ENCODE assay signal across 20 cellular contexts in genomic region chr6:101826678-101827077, GRCh38.
"Had no signal": no experiment of that assay in that cellular context is flagged by ENCODE, and none has a peak within 500 bp of the region (broad histone marks: within the 10 kb centered on the region; RNA-seq: fewer than 3 reads in every experiment).

No MANE protein-coding gene starts in this region.

- H3K27ac ChIP-seq: SJSA1, SK-N-MC had no signal

- H3K4me1 ChIP-seq: SJSA1 had no signal

- H3K27me3 ChIP-seq: SJSA1 had no signal

- FAIRE-seq: RCC 7860 had no signal

- DNase-seq: KBM-7, MV-4-11, NCI-H1048, NCI-H1105, NCI-H1417, NCI-H1436 treated with DMSO at 0.1 percent for 48 hours, NCI-H1694, NCI-H187 treated with DMSO at 0.1 percent for 48 hours, NCI-H2029 treated with DMSO at 0.1 percent for 48 hours, NCI-H2171 treated with DMSO at 0.1 percent for 48 hours, NCI-H510A, NCI-H524 treated with DMSO at 0.1 percent for 48 hours, NCI-H69, NCI-H774, Right ventricle myocardium superior, RPMI8226, SIG-M5 had no signal

- H3K4me3 ChIP-seq: SJSA1, SK-N-MC had no signal
